In genomic region chr2:10043906-10044601, GRCh38 we compare ENCODE assay signal across 1 cellular context.
TF ChIP-seq lines count a peak whose summit lies in the region.

No MANE protein-coding gene starts in this region.

TF ChIP-seq in WTC11, 78 proteins besides CTCF, POLR2A, EP300 and RAD21 (continued from another document):
- TF ChIP-seq, protein P1, sequence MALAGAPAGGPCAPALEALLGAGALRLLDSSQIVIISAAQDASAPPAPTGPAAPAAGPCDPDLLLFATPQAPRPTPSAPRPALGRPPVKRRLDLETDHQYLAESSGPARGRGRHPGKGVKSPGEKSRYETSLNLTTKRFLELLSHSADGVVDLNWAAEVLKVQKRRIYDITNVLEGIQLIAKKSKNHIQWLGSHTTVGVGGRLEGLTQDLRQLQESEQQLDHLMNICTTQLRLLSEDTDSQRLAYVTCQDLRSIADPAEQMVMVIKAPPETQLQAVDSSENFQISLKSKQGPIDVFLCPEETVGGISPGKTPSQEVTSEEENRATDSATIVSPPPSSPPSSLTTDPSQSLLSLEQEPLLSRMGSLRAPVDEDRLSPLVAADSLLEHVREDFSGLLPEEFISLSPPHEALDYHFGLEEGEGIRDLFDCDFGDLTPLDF (CRISPR knock-in tag; IDR thresholded peaks at IDR 0.05) = peak; percentile 93
- TF ChIP-seq RORB (CRISPR knock-in tag; IDR thresholded peaks at IDR 0.05) (no peak), HMGA2 (CRISPR knock-in tag; IDR thresholded peaks at IDR 0.05) (no peak), SMAD3 (CRISPR knock-in tag; IDR thresholded peaks at IDR 0.05; ENCODE audit: borderline replicate concordance) (no peak), ESRRA (CRISPR knock-in tag; IDR thresholded peaks at IDR 0.05; ENCODE audit: borderline replicate concordance) (peak; percentile 18; the same call in 1 of the 2 replicates), MAX (CRISPR knock-in tag; IDR thresholded peaks at IDR 0.05) (peak; percentile 94), NFE2L1 (CRISPR knock-in tag; IDR thresholded peaks at IDR 0.05) (peak; percentile 93; the same call in 1 of the 2 replicates), TP53 (CRISPR knock-in tag; IDR thresholded peaks at IDR 0.05) (peak; percentile 93)
